8 cellular contexts compared by ENCODE assay signal in genomic region chr5:43066231-43066798, GRCh38.
DNase-seq lines count a peak whose midpoint lies in the region; ATAC-seq and TF ChIP-seq lines count a peak whose summit lies in the region.

No MANE protein-coding gene starts in this region.

- no peaks in the 10 kb centered on the region for H3K27me3 ChIP-seq in mucosa of rectum (ENCODE audit: control insufficient read depth in 2 of 2, insufficient read depth in 2 of 2, low read length in 2 of 2)

- no peak for TF ChIP-seq CTCF in AG04449 (IDR thresholded peaks at IDR 0.05; ENCODE audit: insufficient read depth, low read length, missing control alignments)

- ATAC-seq in GM18909 (IDR thresholded peaks at IDR 0.05; ENCODE audit: poor library complexity, unreplicated experiment) (peak; percentile 28), HG03354 (IDR thresholded peaks at IDR 0.05; ENCODE audit: poor library complexity, severe bottlenecking, unreplicated experiment) (peak; percentile 44)

- POLR2A ChIA-PET in AG04449 (lab: Yijun Ruan, JAX) = interaction anchor here (1.0 to 3.0 kb wide), 3 partner anchors 25 to 116 kb away, joined by 6 to 28 read pairs (median 13); no protein-coding TSS in a partner anchor

- no peak for DNase-seq in AG04449 (ENCODE audit: low read depth, low spot score)
- DNase-seq in NCI-H748 treated with DMSO at 0.1 percent for 48 hours (lab: John Stamatoyannopoulos, UW) = peak; percentile 94
- DNase-seq in activated T-cell treated with anti-CD3 and anti-CD28 coated beads for 48 hours (ENCODE audit: low read depth) = peak; percentile 64
- DNase-seq in erythroblast (lab: John Stamatoyannopoulos, UW) = peak; percentile 85 to 91
- peak; percentile 46 to 59 for DNase-seq in stimulated activated CD8-positive, alpha-beta memory T cell treated with anti-CD3 and anti-CD28 coated beads, Interleukin-4, amount 100 ng/mL, for 4 hours (ENCODE audit: low read depth in 2 of 2, low spot score in 1 of 2)

- CTCF ChIA-PET in AG04449 (lab: Yijun Ruan, JAX) = interaction anchor here (2.7 to 3.3 kb wide), 4 partner anchors 21 to 157 kb away, joined by 13 to 45 read pairs (median 21); partner anchors contain the start of gene ANXA2R

- peak overlapping the region; percentile 99 for H3K27ac ChIP-seq in mucosa of rectum (ENCODE audit: low read depth in 2 of 2, low read length in 2 of 2)

- H3K9me3 ChIP-seq in mucosa of rectum (ENCODE audit: control insufficient read depth in 2 of 2, low read length in 2 of 2) = no peaks in the 10 kb centered on the region

- no peak for TF ChIP-seq POLR2A in erythroblast (IDR thresholded peaks at IDR 0.05; ENCODE audit: low read length)

- peaks cover 20 to 25% of the 10 kb centered on the region in 2 donors for H3K4me1 ChIP-seq in mucosa of rectum (ENCODE audit: control insufficient read depth in 2 of 2, insufficient read depth in 2 of 2, low read length in 2 of 2)

- H3K4me3 ChIP-seq in AG04449 (ENCODE audit: low read depth, low read length) (peak overlapping the region; percentile 86), mucosa of rectum (ENCODE audit: low read length in 2 of 2) (peak overlapping the region; percentile 87 to 99)

- peak overlapping the region; percentile 99 to 100 for H3K9ac ChIP-seq in mucosa of rectum (ENCODE audit: low read depth in 1 of 2, low read length in 2 of 2)

- peaks cover 8 to 9% of the 10 kb centered on the region in 2 donors for H3K36me3 ChIP-seq in mucosa of rectum (ENCODE audit: control insufficient read depth in 2 of 2, insufficient read depth in 2 of 2, low read length in 2 of 2)
